Comparison of ENCODE assay signal across 8 cellular contexts in the genomic region with DNA sequence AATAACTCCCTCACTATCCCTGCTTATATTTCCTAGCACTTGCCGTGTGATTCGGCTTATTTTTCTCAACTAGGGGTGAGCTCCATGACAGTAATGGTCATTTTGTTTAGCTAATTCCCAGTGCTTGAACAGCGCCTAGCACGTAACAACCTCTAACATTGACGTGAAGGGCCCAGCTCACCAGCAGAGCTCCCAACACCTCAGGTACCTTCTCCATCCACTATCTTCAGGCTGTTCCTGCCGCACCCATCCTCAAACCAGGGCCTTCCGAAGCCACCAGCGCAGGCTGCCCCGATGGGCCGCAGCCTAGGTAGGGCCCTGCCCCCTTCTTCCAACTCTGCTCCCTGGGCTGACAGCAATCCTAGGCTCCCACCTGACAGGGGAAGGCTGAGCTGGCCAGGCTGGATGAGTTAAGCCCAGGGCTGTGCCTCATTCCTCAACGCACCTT. TPM values are rescaled to one million over a fixed set of nuclear protein-coding genes. Genes with fewer than 3 reads are reported as not detected.
DNase-seq lines count a peak whose midpoint lies in the region; ATAC-seq and TF ChIP-seq lines count a peak whose summit lies in the region.

No MANE protein-coding gene starts in this region.

- H3K9ac ChIP-seq in ES-I3 (ENCODE audit: low read depth, low read length) (peak overlapping the region; percentile 99), mucosa of stomach (ENCODE audit: low read length) (peak overlapping the region; percentile 83)

- peaks cover 48% of the 10 kb centered on the region for H3K36me3 Mint-ChIP-seq in effector memory CD8-positive, alpha-beta T cell (ENCODE audit: insufficient read depth)

- DNase-seq in Panc1 (ENCODE audit: low read depth, low spot score) (no peak), SK-N-DZ (ENCODE audit: low spot score) (no peak), T-helper 9 cell (no peak), amygdala (lab: John Stamatoyannopoulos, UW) (no peak)
- DNase-seq in effector memory CD8-positive, alpha-beta T cell = no peak

- TSS peak; percentile 98 for BruUV-seq in Panc1 (replicated peaks; lab: Mats Ljungman, UMichigan)

- no peaks in the 10 kb centered on the region for H3K9me3 ChIP-seq in ES-I3 (ENCODE audit: control insufficient read depth, insufficient read depth, low read length)
- no peaks in the 10 kb centered on the region for H3K9me3 ChIP-seq in Panc1 (ENCODE audit: control insufficient read depth, insufficient read depth, low read depth, low read length)
- H3K9me3 ChIP-seq in mucosa of stomach (ENCODE audit: control insufficient read depth, low read length) = no peaks in the 10 kb centered on the region

- H3K36me3 ChIP-seq in ES-I3 (ENCODE audit: insufficient read depth, low read length) = peaks cover 29% of the 10 kb centered on the region
- peaks cover 30% of the 10 kb centered on the region for H3K36me3 ChIP-seq in Panc1 (ENCODE audit: control insufficient read depth, insufficient read depth, low read length)
- peaks cover 22% of the 10 kb centered on the region for H3K36me3 ChIP-seq in mucosa of stomach (ENCODE audit: control insufficient read depth, insufficient read depth, low read length)

- H3K9me3 Mint-ChIP-seq in effector memory CD8-positive, alpha-beta T cell = no peaks in the 10 kb centered on the region

- peaks cover 16% of the 10 kb centered on the region for H3K4me1 ChIP-seq in ES-I3 (ENCODE audit: insufficient read depth, low read length)
- peaks cover 15% of the 10 kb centered on the region for H3K4me1 ChIP-seq in Panc1 (ENCODE audit: control insufficient read depth, insufficient read depth, low read length)
- peaks cover 11% of the 10 kb centered on the region for H3K4me1 ChIP-seq in mucosa of stomach (ENCODE audit: control insufficient read depth, insufficient read depth, low read length)

- peaks cover 14 to 24% of the 10 kb centered on the region in 2 donors for H3K4me1 Mint-ChIP-seq in effector memory CD8-positive, alpha-beta T cell (ENCODE audit: low read depth in 2 of 2)

- peak overlapping the region; percentile 95 to 96 for H3K27ac Mint-ChIP-seq in effector memory CD8-positive, alpha-beta T cell

- peak overlapping the region; percentile 94 to 95 for H3K4me3 Mint-ChIP-seq in effector memory CD8-positive, alpha-beta T cell

- peaks cover 0 to 6% of the 10 kb centered on the region in 2 donors for H3K27me3 Mint-ChIP-seq in effector memory CD8-positive, alpha-beta T cell

- POLR2A ChIA-PET in Panc1 (lab: Charles Lee) = interaction anchor here (0.6 to 1.0 kb wide), 2 partner anchors 102 to 149 kb away, joined by 3 read pairs; no protein-coding TSS in a partner anchor

- intact Hi-C loops in Panc1 (cut with micrococcal nuclease; ENCODE audit: unreplicated experiment) = loop anchor here (2.0 to 10.0 kb wide), 2 partner anchors 204 to 460 kb away; no protein-coding TSS in a partner anchor

- CTCF ChIA-PET in Panc1 (lab: Charles Lee) = interaction anchor here (1.9 kb wide), 1 partner anchor 10 kb away, joined by 5 read pairs; no protein-coding TSS in a partner anchor

- no peak for TF ChIP-seq CTCF in Panc1 (IDR thresholded peaks at IDR 0.05)

- in situ Hi-C loops in Panc1 (cut with HindIII; ENCODE audit: low pct_unique_long_range_greater_than_20kb, low sequenced_read_pairs) = no loop called here

- H3K27ac ChIP-seq in Panc1 (ENCODE audit: low read length) = peak overlapping the region; percentile 96

- H3K27me3 ChIP-seq in Panc1 (ENCODE audit: control insufficient read depth, insufficient read depth, low read length) = no peaks in the 10 kb centered on the region
- H3K27me3 ChIP-seq in mucosa of stomach (ENCODE audit: control insufficient read depth, insufficient read depth, low read length) = peaks cover 4% of the 10 kb centered on the region

- ATAC-seq in Panc1 (peak; percentile 23), GM21447 (IDR thresholded peaks at IDR 0.05; ENCODE audit: unreplicated experiment) (no peak)
- no peak for ATAC-seq in effector memory CD8-positive, alpha-beta T cell (replicated peaks)

- H3K4me3 ChIP-seq in Panc1 (ENCODE audit: low read depth in 2 of 2, low read length in 2 of 2) = peak overlapping the region; percentile 94 to 97
- peak overlapping the region; percentile 83 for H3K4me3 ChIP-seq in mucosa of stomach (ENCODE audit: low read length)

RNA-seq across cellular contexts. Expression of a gene that starts 0.8 kb away (rescaled TPM):
- total RNA-seq in Panc1 (2021; ENCODE audit: unreplicated experiment) = 1,598 TPM
- 1,239 TPM for polyA plus RNA-seq in Panc1 (2012; ENCODE audit: insufficient read length)
- 6,730 and 7,258 TPM in 2 replicates for polyA plus RNA-seq in SK-N-DZ (2014; cell fraction: cytosol; rRNA removed)
- 3,271 and 5,578 TPM in 2 replicates for polyA plus RNA-seq in SK-N-DZ (2014; cell fraction: nucleus; rRNA removed)
